ENCODE assay signal across 37 cellular contexts in genomic region chr18:31170335-31170734, GRCh38. TPM values are rescaled to one million over a fixed set of nuclear protein-coding genes. Genes with fewer than 3 reads are reported as not detected.
"Had no signal": no experiment of that assay in that cellular context is flagged by ENCODE, and none has a peak within 500 bp of the region (broad histone marks: within the 10 kb centered on the region; RNA-seq: fewer than 3 reads in every experiment).

No MANE protein-coding gene starts in this region.

- H3K79me2 ChIP-seq: parathyroid adenoma had no signal

- H3K27ac Mint-ChIP-seq: immature natural killer cell; naive thymus-derived CD8-positive, alpha-beta T cell; neural progenitor cell; stimulated activated memory B cell treated with anti-CD40 and anti-IgM and Interleukin-4, amounts not matched to agents 10 μg/mL and 1 μg/mL and 100 μg/mL, for 72 hours; stimulated activated naive CD8-positive, alpha-beta T cell treated with anti-CD3 and anti-CD28 coated beads, Interleukin-15, amount 100 ng/mL, for 72 hours had no signal

- ATAC-seq: left colon; left lung; lower lobe of right lung; naive thymus-derived CD8-positive, alpha-beta T cell; right lobe of liver; stimulated activated memory B cell treated with anti-CD40 and anti-IgM and Interleukin-4, amounts not matched to agents 10 μg/mL and 1 μg/mL and 100 μg/mL, for 72 hours; stimulated activated naive CD8-positive, alpha-beta T cell treated with anti-CD3 and anti-CD28 coated beads, Interleukin-15, amount 100 ng/mL, for 72 hours had no signal

- H3K9me3 Mint-ChIP-seq: nephron; neural progenitor cell; stimulated activated memory B cell treated with anti-CD40 and anti-IgM and Interleukin-4, amounts not matched to agents 10 μg/mL and 1 μg/mL and 100 μg/mL, for 72 hours had no signal

- H3K36me3 ChIP-seq: left lung, lower lobe of right lung, neural progenitor cell, neutrophil, right atrium auricular region, right lobe of liver, thyroid gland, transverse colon, upper lobe of left lung, vagina had no signal

- H3K27ac ChIP-seq: left lung, lower lobe of right lung, neural progenitor cell, neutrophil, parathyroid adenoma, right atrium auricular region, right lobe of liver, thyroid gland, transverse colon, upper lobe of left lung, vagina had no signal

- H3K9me3 ChIP-seq: lower lobe of right lung, neutrophil, right atrium auricular region, right lobe of liver, thyroid gland, transverse colon, upper lobe of left lung, vagina had no signal

- H3K27me3 ChIP-seq: left lung, neural progenitor cell, neutrophil, right atrium auricular region, right lobe of liver, thyroid gland, transverse colon, upper lobe of left lung, vagina had no signal

- FAIRE-seq: islet of Langerhans, kidney had no signal

- H3K27me3 Mint-ChIP-seq: stimulated activated memory B cell treated with anti-CD40 and anti-IgM and Interleukin-4, amounts not matched to agents 10 μg/mL and 1 μg/mL and 100 μg/mL, for 72 hours; stimulated activated naive CD8-positive, alpha-beta T cell treated with anti-CD3 and anti-CD28 coated beads, Interleukin-15, amount 100 ng/mL, for 72 hours had no signal

- H2AFZ ChIP-seq: neural progenitor cell, parathyroid adenoma had no signal

- H3K36me3 Mint-ChIP-seq: immature natural killer cell; naive thymus-derived CD8-positive, alpha-beta T cell; neural progenitor cell; stimulated activated memory B cell treated with anti-CD40 and anti-IgM and Interleukin-4, amounts not matched to agents 10 μg/mL and 1 μg/mL and 100 μg/mL, for 72 hours had no signal

- H3K4me3 ChIP-seq: left lung, lower lobe of right lung, neural progenitor cell, right atrium auricular region, right lobe of liver, smooth muscle cell, thyroid gland, transverse colon, upper lobe of left lung, vagina had no signal

- H3K4me3 Mint-ChIP-seq: immature natural killer cell; naive thymus-derived CD8-positive, alpha-beta T cell; nephron; neural progenitor cell; stimulated activated memory B cell treated with anti-CD40 and anti-IgM and Interleukin-4, amounts not matched to agents 10 μg/mL and 1 μg/mL and 100 μg/mL, for 72 hours; stimulated activated naive CD8-positive, alpha-beta T cell treated with anti-CD3 and anti-CD28 coated beads, Interleukin-15, amount 100 ng/mL, for 72 hours had no signal

- DNase-seq: immature natural killer cell; kidney; left colon; left lung; lower lobe of right lung; mammary epithelial cell; mesenchymal stem cell; naive thymus-derived CD8-positive, alpha-beta T cell; occipital lobe; right lobe of liver; stimulated activated CD4-positive, alpha-beta T cell treated with anti-CD3 and anti-CD28 coated beads, Interleukin-1b, Interleukin-23, amount 100 ng/mL, for 48 hours; stimulated activated CD4-positive, alpha-beta T cell treated with anti-CD3 and anti-CD28 coated beads, Interleukin-2, amount 100 ng/mL, for 48 hours; stimulated activated CD4-positive, alpha-beta T cell treated with anti-CD3 and anti-CD28 coated beads, Interleukin-4, amount 100 ng/mL, for 4 hours; stimulated activated CD8-positive, alpha-beta memory T cell treated with anti-CD3 and anti-CD28 coated beads, Interleukin-4, amount 100 ng/mL, for 48 hours; stimulated activated naive CD4-positive, alpha-beta T cell treated with Interleukin-2 at 50 U/mL for 16 hours; stimulated activated naive CD8-positive, alpha-beta T cell treated with anti-CD3 and anti-CD28 coated beads, Interleukin-15, amount 100 ng/mL, for 72 hours; substantia nigra; thyroid gland; transverse colon had no signal

- H3K4me1 Mint-ChIP-seq: immature natural killer cell; naive thymus-derived CD8-positive, alpha-beta T cell; nephron; stimulated activated memory B cell treated with anti-CD40 and anti-IgM and Interleukin-4, amounts not matched to agents 10 μg/mL and 1 μg/mL and 100 μg/mL, for 72 hours; stimulated activated naive CD8-positive, alpha-beta T cell treated with anti-CD3 and anti-CD28 coated beads, Interleukin-15, amount 100 ng/mL, for 72 hours had no signal

- H3K9ac ChIP-seq: neural progenitor cell, parathyroid adenoma had no signal

- H3K4me2 ChIP-seq: neural progenitor cell, smooth muscle cell had no signal

- H3K4me1 ChIP-seq: left lung, lower lobe of right lung, parathyroid adenoma, right atrium auricular region, right lobe of liver, thyroid gland, transverse colon, upper lobe of left lung, vagina had no signal

RNA-seq across cellular contexts. Expression of gene DSC1, which starts 7.7 kb away (rescaled TPM):
- total RNA-seq: kidney, left colon, left lung, liver, lower lobe of right lung, mucosa of gallbladder, occipital lobe, osteocyte, posterior vena cava, pulmonary artery endothelial cell, renal cortical epithelial cell, right lobe of liver, skeletal muscle tissue, thyroid gland, transverse colon, upper lobe of left lung had no signal
- polyA plus RNA-seq: liver, urinary bladder had no signal
